ENCODE assay signal across 8 cellular contexts in the genomic region with DNA sequence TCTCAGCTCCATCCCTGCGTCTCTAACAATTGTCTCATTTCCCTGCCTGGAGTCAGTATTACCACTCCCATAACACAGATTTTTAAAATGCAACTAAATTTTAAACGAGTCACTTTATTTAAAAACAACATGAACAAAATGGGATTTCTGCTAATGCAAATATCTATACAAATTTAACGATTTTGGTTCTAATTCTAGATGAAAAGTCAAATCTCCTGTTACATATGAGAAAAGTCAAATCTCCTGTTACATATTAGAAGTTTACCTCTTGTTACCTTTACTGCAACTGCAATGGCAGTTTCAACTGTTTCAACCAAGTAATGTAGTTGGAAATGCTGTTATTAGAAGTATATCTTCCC. TPM values are rescaled to one million over a fixed set of nuclear protein-coding genes. Genes with fewer than 3 reads are reported as not detected.
DNase-seq lines count a peak whose midpoint lies in the region; ATAC-seq and TF ChIP-seq lines count a peak whose summit lies in the region.

No MANE protein-coding gene starts in this region.

- H4K20me1 ChIP-seq in DOHH2 (ENCODE audit: control insufficient read depth, insufficient read depth, low read depth, low read length) = no peaks in the 10 kb centered on the region

- no peak for TF ChIP-seq CTCF in DOHH2 (IDR thresholded peaks at IDR 0.05; ENCODE audit: low read depth, low read length, poor library complexity, severe bottlenecking)
- TF ChIP-seq CTCF in Peyer's patch (IDR thresholded peaks at IDR 0.05) = peak in 1 of 6 experiments; percentile 2
- no peak for TF ChIP-seq CTCF in epithelial cell of proximal tubule (conservative IDR thresholded peaks at IDR 0.05; ENCODE audit: low read depth, low read length)
- TF ChIP-seq CTCF in psoas muscle (IDR thresholded peaks at IDR 0.05) = no peak

- peak overlapping the region; percentile 82 for H3K4me3 ChIP-seq in DOHH2 (ENCODE audit: low read length)
- peak overlapping the region; percentile 45 to 62 (median 57) for H3K4me3 ChIP-seq in Peyer's patch
- peak overlapping the region; percentile 65 for H3K4me3 ChIP-seq in epithelial cell of proximal tubule (ENCODE audit: low read depth, low read length)
- H3K4me3 ChIP-seq in psoas muscle = peak overlapping the region; percentile 74

- peaks cover 36% of the 10 kb centered on the region for H3K79me2 ChIP-seq in DOHH2 (ENCODE audit: control insufficient read depth, low read length)

- DNase-seq in Peyer's patch (no peak), epithelial cell of proximal tubule (ENCODE audit: low read depth) (no peak), psoas muscle (no peak), NCI-H146 treated with DMSO at 0.1 percent for 48 hours (lab: John Stamatoyannopoulos, UW; ENCODE audit: unreplicated experiment) (no peak), HCEC 1CT (no peak), NCI-H510A treated with DMSO at 0.1 percent for 48 hours (lab: John Stamatoyannopoulos, UW) (no peak)

- H3K27me3 ChIP-seq in DOHH2 (ENCODE audit: control insufficient read depth, low read length) = no peaks in the 10 kb centered on the region
- H3K27me3 ChIP-seq in Peyer's patch = no peaks in the 10 kb centered on the region
- no peaks in the 10 kb centered on the region for H3K27me3 ChIP-seq in psoas muscle (ENCODE audit: insufficient read depth in 3 of 3, low read length in 2 of 3)

- H3K9me3 ChIP-seq in DOHH2 (ENCODE audit: control insufficient read depth, insufficient read depth, low read length) (peaks cover 27% of the 10 kb centered on the region), Peyer's patch (peaks cover 0 to 4% (median under 1%) of the 10 kb centered on the region in 4 donors), psoas muscle (no peaks in the 10 kb centered on the region)

- intact Hi-C loops in psoas muscle (cut with DNase I) = no loop called here

- no peaks in the 10 kb centered on the region for H3K9me2 ChIP-seq in DOHH2 (replicated peaks; ENCODE audit: control insufficient read depth, low read length)

- H3F3A ChIP-seq in DOHH2 (ENCODE audit: control insufficient read depth, insufficient read depth) = peaks cover 5% of the 10 kb centered on the region; the same call in 1 of the 2 replicates

- H3K4me2 ChIP-seq in DOHH2 (ENCODE audit: low read length) = peak overlapping the region; percentile 89

- H3K36me3 ChIP-seq in DOHH2 (ENCODE audit: control insufficient read depth, low read length) (peaks cover 33% of the 10 kb centered on the region), Peyer's patch (no peaks in the 10 kb centered on the region), psoas muscle (ENCODE audit: insufficient read depth in 1 of 2, low read depth in 1 of 2) (no peaks in the 10 kb centered on the region)

- H3K27ac ChIP-seq in DOHH2 (ENCODE audit: low read depth, low read length) = peak overlapping the region; percentile 77
- peak overlapping the region in 3 of 4 donors; percentile 57 to 88 (median 71) for H3K27ac ChIP-seq in Peyer's patch
- no peak overlapping the region for H3K27ac ChIP-seq in psoas muscle

- no peak for TF ChIP-seq POLR2A in Peyer's patch (IDR thresholded peaks at IDR 0.05)

- ATAC-seq in psoas muscle (no peak), GM19351 (IDR thresholded peaks at IDR 0.05; ENCODE audit: unreplicated experiment) (no peak)

- H3K4me1 ChIP-seq in DOHH2 (ENCODE audit: control insufficient read depth, low read length) = peaks cover 21% of the 10 kb centered on the region
- peaks cover 0 to 6% (median 0%) of the 10 kb centered on the region in 4 donors for H3K4me1 ChIP-seq in Peyer's patch
- H3K4me1 ChIP-seq in psoas muscle = no peaks in the 10 kb centered on the region

- 27 to 31% (median 28%) methylated on average over 3 of the region's 3 CpGs for WGBS in psoas muscle, 3 donors

RNA-seq across cellular contexts. Expression of a gene that starts 0.6 kb away (rescaled TPM):
- total RNA-seq in Peyer's patch (1 to 10 TPM in 1 of 4 donors, not detected in 3; 1.5 TPM), epithelial cell of proximal tubule (35.0 and 75.1 TPM in 2 replicates), psoas muscle (1 to 10 TPM in 1 of 4 donors, under 1 TPM in 2, not detected in 1; 0.32 to 1.2 (median 0.59) TPM)
- 1 to 10 TPM in 1 of 3 donors, under 1 TPM in 2; 0.68 to 1.8 (median 0.79) TPM for polyA plus RNA-seq in psoas muscle

RNA-seq across cellular contexts. Expression of a gene that starts 57.4 kb away (rescaled TPM):
- not detected for total RNA-seq in Peyer's patch
- not detected in 2 replicates for total RNA-seq in epithelial cell of proximal tubule
- not detected for total RNA-seq in psoas muscle
- not detected for polyA plus RNA-seq in psoas muscle

Comparison
In these comparisons a context has a peak if more than half of its experiments do, and no peak if none do; other contexts are left out.
1. RNA of a gene that starts 0.6 kb away (total RNA-seq): 35.0 to 75.1 TPM in epithelial cell of proximal tubule; 0.32 to 1.2 TPM in psoas muscle and 1.5 TPM in Peyer's patch; every median in the first group is over 10 times any median in the second.
2. Peak in every context shown above with its lines, with median percentiles within 50 percentile points of each other: H3K4me3 ChIP-seq.